Comparison of ENCODE assay signal across 24 cellular contexts in genomic region chr3:167361356-167361755, GRCh38. TPM values are rescaled to one million over a fixed set of nuclear protein-coding genes. Genes with fewer than 3 reads are reported as not detected.
"Had no signal": no experiment of that assay in that cellular context is flagged by ENCODE, and none has a peak within 500 bp of the region (broad histone marks: within the 10 kb centered on the region; RNA-seq: fewer than 3 reads in every experiment).

No MANE protein-coding gene starts in this region.

- H3K27ac ChIP-seq: coronary artery, epithelial cell of prostate, esophagus muscularis mucosa, gastroesophageal sphincter, left ventricle myocardium inferior, lower lobe of right lung, neural progenitor cell, ovary, right lobe of liver, testis, transverse colon had no signal

- H3K9me3 ChIP-seq: esophagus muscularis mucosa, gastroesophageal sphincter, left ventricle myocardium inferior, lower lobe of right lung, ovary, right lobe of liver, testis, transverse colon had no signal

- H3K36me3 ChIP-seq: esophagus muscularis mucosa, gastroesophageal sphincter, left ventricle myocardium inferior, lower lobe of right lung, neural progenitor cell, ovary, right lobe of liver, transverse colon had no signal

- H3K27me3 ChIP-seq: esophagus muscularis mucosa, gastroesophageal sphincter, neural progenitor cell, ovary, right lobe of liver, testis, transverse colon had no signal

- H3K4me3 ChIP-seq: coronary artery, esophagus muscularis mucosa, gastroesophageal sphincter, left ventricle myocardium inferior, lower lobe of right lung, neural progenitor cell, ovary, right lobe of liver, testis, transverse colon had no signal

- DNase-seq: effector CD8-positive, alpha-beta T cell; immature natural killer cell; kidney; left cardiac atrium; left ventricle myocardium inferior; lower lobe of right lung; mesenchymal stem cell; midbrain; nucleus accumbens; ovary; right lobe of liver; stimulated activated CD4-positive, alpha-beta T cell treated with anti-CD3 and anti-CD28 coated beads, Interleukin-4, amount 100 ng/mL, for 1 hour; stimulated activated CD8-positive, alpha-beta memory T cell treated with anti-CD3 and anti-CD28 coated beads, Interleukin-4, amount 100 ng/mL, for 48 hours; stimulated activated naive CD8-positive, alpha-beta T cell treated with anti-CD3 and anti-CD28 coated beads, Interleukin-15, Interleukin-2, amounts not matched to agents 100 U/mL and 50 U/mL, for 24 hours; testis; transverse colon had no signal

- H3K4me1 ChIP-seq: esophagus muscularis mucosa, gastroesophageal sphincter, left ventricle myocardium inferior, lower lobe of right lung, neural progenitor cell, right lobe of liver, testis, transverse colon had no signal

RNA-seq across cellular contexts. Expression of gene ZBBX, which starts 18.7 kb away (rescaled TPM):
- total RNA-seq: chondrocyte; fibroblast of villous mesenchyme; gastroesophageal sphincter; left cardiac atrium; left ventricle myocardium inferior; natural killer cell treated with Interleukin-12 subunit alpha and Interleukin-12 subunit beta and Interleukin-15 and Interleukin-18, amount 100 ng/mL, for 72 hours; right lobe of liver; transverse colon had no signal
- polyA plus RNA-seq: immature natural killer cell had no signal
